In the genomic region with DNA sequence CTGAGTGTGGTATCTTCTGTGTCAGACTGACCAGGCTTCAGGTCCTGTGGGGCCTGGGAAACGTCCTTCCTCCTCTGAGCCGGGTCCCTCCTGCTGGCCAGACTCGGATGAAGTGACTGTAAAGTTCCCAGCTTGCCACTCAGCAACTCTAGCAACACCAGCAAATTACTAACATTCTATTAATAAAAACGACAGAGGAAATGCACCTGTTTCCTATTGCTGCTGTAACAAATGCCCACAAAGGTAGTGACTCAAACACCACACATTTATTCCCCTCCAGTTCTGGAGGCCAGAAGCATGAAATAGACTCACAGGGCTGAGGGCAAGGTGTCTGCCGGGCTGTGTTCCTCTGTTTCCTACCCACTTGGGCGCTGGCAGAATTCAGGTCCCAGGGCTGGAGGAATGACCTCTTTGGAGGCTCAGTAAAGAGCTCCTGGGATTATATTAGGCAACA, we compare ENCODE assay signal across 12 cellular contexts. TPM values are rescaled to one million over a fixed set of nuclear protein-coding genes. Genes with fewer than 3 reads are reported as not detected.
DNase-seq lines count a peak whose midpoint lies in the region; ATAC-seq and TF ChIP-seq lines count a peak whose summit lies in the region.
"Had no signal": no experiment of that assay in that cellular context is flagged by ENCODE, and none has a peak within 500 bp of the region (broad histone marks: within the 10 kb centered on the region; RNA-seq: fewer than 3 reads in every experiment).

No MANE protein-coding gene starts in this region.

- H3K4me3 ChIP-seq in Jurkat, Clone E6-1 (ENCODE audit: low read length), result no peak overlapping the region
- no peak overlapping the region for H3K4me3 ChIP-seq in esophagus muscularis mucosa

- peaks cover 18 to 83% (median 55%) of the 10 kb centered on the region in 4 donors for H3K4me1 ChIP-seq in esophagus muscularis mucosa
- H3K4me1 ChIP-seq: Caco-2 had no signal

- H3K36me3 ChIP-seq in esophagus muscularis mucosa, result no peaks in the 10 kb centered on the region

- intact Hi-C loops in esophagus muscularis mucosa (cut with DNase I) (no loop called here), left colon (cut with DNase I, micrococcal nuclease) (no loop called here)

- no peaks in the 10 kb centered on the region for H3K9me3 ChIP-seq in esophagus muscularis mucosa
- H3K9me3 ChIP-seq: Caco-2 had no signal

- H3K27me3 ChIP-seq in esophagus muscularis mucosa, result no peaks in the 10 kb centered on the region

- WGBS in esophagus muscularis mucosa, result 4% methylated on average over 4 of the region's 6 CpGs

- ATAC-seq in GM21360 (IDR thresholded peaks at IDR 0.05; ENCODE audit: unreplicated experiment), result peak; percentile 32
- no peak for ATAC-seq in left colon
- ATAC-seq in GM18517 (IDR thresholded peaks at IDR 0.05; ENCODE audit: unreplicated experiment), result no peak
- ATAC-seq: T-cell had no signal

- TF ChIP-seq EP300 in esophagus muscularis mucosa (IDR thresholded peaks at IDR 0.05), result no peak

- TF ChIP-seq POLR2A in esophagus muscularis mucosa (IDR thresholded peaks at IDR 0.05; ENCODE audit: low read depth), result no peak

- no peak for TF ChIP-seq CTCF in esophagus muscularis mucosa (IDR thresholded peaks at IDR 0.05)

- DNase-seq in GDM1 (lab: John Stamatoyannopoulos, UW) (peak; percentile 52), esophagus muscularis mucosa (ENCODE audit: extremely low spot score) (no peak), left colon (no peak), NCI-H187 treated with DMSO at 0.1 percent for 48 hours (lab: John Stamatoyannopoulos, UW) (no peak)
- peak; percentile 49 for DNase-seq in Jurkat, Clone E6-1 (ENCODE audit: low read depth, low spot score)
- DNase-seq in activated CD4-positive, CD25-positive, alpha-beta regulatory T cell (lab: John Stamatoyannopoulos, UW), result no peak
- DNase-seq: activated naive CD4-positive, alpha-beta T cell treated with anti-CD3 and anti-CD28 coated beads, Interleukin-2, amount 10 ng/mL, durations not matched to agents 7 days and 5 days; Caco-2; NCI-H1092 treated with DMSO at 0.1 percent for 48 hours; T-cell had no signal

- peak overlapping the region; percentile 39 to 80 (median 58) for H3K27ac ChIP-seq in esophagus muscularis mucosa (replicated peaks in 1 of 4)

RNA-seq across cellular contexts. Expression of a gene that starts 48.8 kb away (rescaled TPM):
- not detected for polyA plus RNA-seq in Jurkat, Clone E6-1 (2012; ENCODE audit: insufficient read depth, insufficient read length)
- total RNA-seq in esophagus muscularis mucosa (not detected), left colon (not detected)
- total RNA-seq: Caco-2 had no signal

Comparison
In these comparisons a context has a peak if more than half of its experiments do, and no peak if none do; other contexts are left out.
1. DNase-seq: peak in GDM1 (single experiment) and Jurkat, Clone E6-1 (single experiment); none in esophagus muscularis mucosa (single experiment), activated CD4-positive, CD25-positive, alpha-beta regulatory T cell (0 of 4), left colon (0 of 2) and NCI-H187 treated with DMSO at 0.1 percent for 48 hours (single experiment).